In the genomic region with DNA sequence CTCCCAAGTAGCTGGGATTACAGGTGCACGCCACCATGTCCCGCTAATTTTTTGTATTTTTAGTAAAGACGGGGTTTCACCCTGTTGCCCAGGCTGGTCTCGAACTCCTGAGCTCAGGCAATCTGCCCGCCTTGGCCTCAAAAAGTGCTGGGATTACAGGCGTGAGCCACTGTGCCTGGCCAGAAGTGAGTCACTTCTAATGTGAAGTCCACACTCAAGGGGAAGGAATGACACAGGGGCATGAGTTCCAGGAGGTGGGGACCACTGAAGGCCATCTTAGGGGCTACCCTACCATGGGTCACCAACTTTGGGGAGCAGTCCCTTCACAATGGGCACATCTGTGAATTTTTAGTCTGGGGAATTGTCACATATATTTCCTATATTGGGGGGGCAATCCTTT, we compare ENCODE assay signal across 13 cellular contexts. TPM values are rescaled to one million over a fixed set of nuclear protein-coding genes. Genes with fewer than 3 reads are reported as not detected.
"Had no signal": no experiment of that assay in that cellular context is flagged by ENCODE, and none has a peak within 500 bp of the region (broad histone marks: within the 10 kb centered on the region; RNA-seq: fewer than 3 reads in every experiment).

No MANE protein-coding gene starts in this region.

RNA-seq across cellular contexts. Expression of a gene that starts 6.3 kb away (rescaled TPM):
- total RNA-seq: activated naive CD4-positive, alpha-beta T cell treated with anti-CD3 and anti-CD28 coated beads for 36 hours; activated naive CD8-positive, alpha-beta T cell treated with anti-CD3 and anti-CD28 coated beads for 36 hours; body of pancreas; epithelial cell of proximal tubule; fibroblast of villous mesenchyme; kidney epithelial cell; lower leg skin; naive thymus-derived CD4-positive, alpha-beta T cell; psoas muscle; sigmoid colon; thoracic aorta had no signal
- polyA plus RNA-seq: immature natural killer cell; naive thymus-derived CD4-positive, alpha-beta T cell; neural cell had no signal

RNA-seq across cellular contexts. Expression of a gene that starts 33.2 kb away (rescaled TPM):
- total RNA-seq: activated naive CD4-positive, alpha-beta T cell treated with anti-CD3 and anti-CD28 coated beads for 36 hours; activated naive CD8-positive, alpha-beta T cell treated with anti-CD3 and anti-CD28 coated beads for 36 hours had no signal
- polyA plus RNA-seq: neural cell had no signal
